ENCODE assay signal across 25 cellular contexts in the genomic region with DNA sequence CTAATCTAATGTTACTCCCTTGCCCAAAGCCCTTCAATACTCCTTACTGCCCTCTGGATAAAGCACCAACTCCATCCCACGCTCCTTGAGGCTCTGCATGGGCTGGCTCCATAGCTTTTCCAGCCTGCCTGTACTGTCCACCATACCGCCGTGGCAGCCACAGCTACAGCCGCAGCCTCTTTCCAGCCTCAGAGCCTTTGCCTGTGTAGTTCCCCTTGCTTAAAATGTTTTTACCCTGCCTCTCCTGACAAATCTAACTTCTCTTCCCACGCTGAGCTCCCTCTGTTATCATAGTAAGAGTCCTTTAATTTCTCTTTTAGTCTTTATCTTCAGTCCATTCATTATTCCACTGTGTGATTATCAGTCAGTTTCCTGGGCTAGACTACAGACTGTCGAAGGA.
"Had no signal": no experiment of that assay in that cellular context is flagged by ENCODE, and none has a peak within 500 bp of the region (broad histone marks: within the 10 kb centered on the region; RNA-seq: fewer than 3 reads in every experiment).

No MANE protein-coding gene starts in this region.

- H3K9me3 Mint-ChIP-seq: activated CD4-positive, alpha-beta memory T cell treated with anti-CD3 and anti-CD28 coated beads for 36 hours; activated naive CD8-positive, alpha-beta T cell treated with anti-CD3 and anti-CD28 coated beads for 36 hours; central memory CD8-positive, alpha-beta T cell; effector memory CD8-positive, alpha-beta T cell; naive B cell; neural crest cell had no signal

- H3K36me3 ChIP-seq: colonic mucosa, esophagus squamous epithelium, heart right ventricle, lower lobe of right lung, ovary, prostate gland, thyroid gland, uterus had no signal

- H3K4me1 ChIP-seq: colonic mucosa, esophagus squamous epithelium, lower lobe of right lung, prostate gland, thyroid gland, uterus had no signal

- H3K4me3 ChIP-seq: colonic mucosa, dorsolateral prefrontal cortex, esophagus squamous epithelium, heart right ventricle, lower lobe of right lung, ovary, prostate gland, thyroid gland, uterus had no signal

- H3K4me1 Mint-ChIP-seq: neural crest cell had no signal

- H3K27me3 ChIP-seq: colonic mucosa, dorsolateral prefrontal cortex, ovary, thyroid gland, uterus had no signal

- H3K4me3 Mint-ChIP-seq: activated CD4-positive, alpha-beta memory T cell treated with anti-CD3 and anti-CD28 coated beads for 36 hours; activated naive CD8-positive, alpha-beta T cell treated with anti-CD3 and anti-CD28 coated beads for 36 hours; central memory CD8-positive, alpha-beta T cell; effector memory CD8-positive, alpha-beta T cell; neural crest cell had no signal

- ATAC-seq: effector memory CD8-positive, alpha-beta T cell; heart right ventricle; stimulated activated naive CD8-positive, alpha-beta T cell treated with anti-CD3 and anti-CD28 coated beads, Interleukin-15, Interleukin-2, amounts not matched to agents 100 U/mL and 50 U/mL, for 24 hours had no signal

- H3K9me3 ChIP-seq: colonic mucosa, esophagus squamous epithelium, heart right ventricle, lower lobe of right lung, ovary, prostate gland, thyroid gland, uterus had no signal

- H3K36me3 Mint-ChIP-seq: activated CD4-positive, alpha-beta memory T cell treated with anti-CD3 and anti-CD28 coated beads for 36 hours; activated naive CD8-positive, alpha-beta T cell treated with anti-CD3 and anti-CD28 coated beads for 36 hours; naive B cell had no signal

- DNase-seq: activated CD4-positive, alpha-beta memory T cell treated with anti-CD3 and anti-CD28 coated beads for 36 hours; activated CD4-positive, alpha-beta T cell treated with anti-CD3 and anti-CD28 coated beads for 48 hours; activated naive CD4-positive, alpha-beta T cell treated with Interleukin-2 at 50 U/mL for 16 hours; activated naive CD8-positive, alpha-beta T cell treated with anti-CD3 and anti-CD28 coated beads for 36 hours; activated T-cell treated with anti-CD3 and anti-CD28 coated beads, Interleukin-2, amount 50 U/mL, for 48 hours; colonic mucosa; dorsolateral prefrontal cortex; effector memory CD8-positive, alpha-beta T cell; esophagus squamous epithelium; heart right ventricle; islet precursor cell; lower lobe of right lung; mesendoderm; naive B cell; ovary; stimulated activated CD4-positive, alpha-beta T cell treated with anti-CD3 and anti-CD28 coated beads, Interleukin-4, amount 100 ng/mL, for 24 hours; stimulated activated naive CD8-positive, alpha-beta T cell treated with anti-CD3 and anti-CD28 coated beads, Interleukin-15, Interleukin-2, amounts not matched to agents 100 U/mL and 50 U/mL, for 24 hours; substantia nigra; T-helper 9 cell; thyroid gland; uterus had no signal

- H3K27ac ChIP-seq: colonic mucosa, dorsolateral prefrontal cortex, esophagus squamous epithelium, heart right ventricle, lower lobe of right lung, ovary, thyroid gland, uterus had no signal

- FAIRE-seq: astrocyte had no signal

- H3K27ac Mint-ChIP-seq: activated CD4-positive, alpha-beta memory T cell treated with anti-CD3 and anti-CD28 coated beads for 36 hours; activated naive CD8-positive, alpha-beta T cell treated with anti-CD3 and anti-CD28 coated beads for 36 hours; effector memory CD8-positive, alpha-beta T cell had no signal
